In genomic region chr18:12998332-12999060, GRCh38 we compare ENCODE assay signal across 14 cellular contexts. TPM values are rescaled to one million over a fixed set of nuclear protein-coding genes. Genes with fewer than 3 reads are reported as not detected.
DNase-seq lines count a peak whose midpoint lies in the region; ATAC-seq and TF ChIP-seq lines count a peak whose summit lies in the region.
"Had no signal": no experiment of that assay in that cellular context is flagged by ENCODE, and none has a peak within 500 bp of the region (broad histone marks: within the 10 kb centered on the region; RNA-seq: fewer than 3 reads in every experiment).

No MANE protein-coding gene starts in this region.

- no peaks in the 10 kb centered on the region for H3K27me3 ChIP-seq in CD4-positive, CD25-positive, alpha-beta regulatory T cell (ENCODE audit: control insufficient read depth, insufficient read depth, low read length)
- H3K27me3 ChIP-seq: vagina had no signal

- peak overlapping the region; percentile 22 to 65 (median 46) for H3K4me3 Mint-ChIP-seq in CD4-positive, CD25-positive, alpha-beta regulatory T cell
- H3K4me3 Mint-ChIP-seq in activated T-helper 17 cell treated with anti-CD3 and anti-CD28 coated beads, Interleukin-2, amount 50 U/mL, for 72 hours = peak overlapping the region; percentile 61
- H3K4me3 Mint-ChIP-seq in immature natural killer cell = peak overlapping the region in 1 of 5 donors; percentile 22

- peak overlapping the region; percentile 52 for H3K4me3 ChIP-seq in CD4-positive, CD25-positive, alpha-beta regulatory T cell (ENCODE audit: low read depth, low read length)
- H3K4me3 ChIP-seq: mucosa of descending colon, vagina had no signal

- H3K36me3 Mint-ChIP-seq in CD4-positive, CD25-positive, alpha-beta regulatory T cell = peaks cover 5% of the 10 kb centered on the region
- peaks cover 37% of the 10 kb centered on the region for H3K36me3 Mint-ChIP-seq in activated T-helper 17 cell treated with anti-CD3 and anti-CD28 coated beads, Interleukin-2, amount 50 U/mL, for 72 hours (ENCODE audit: low read depth)
- H3K36me3 Mint-ChIP-seq in immature natural killer cell = peaks cover 0 to 5% (median 0%) of the 10 kb centered on the region in 3 donors

- H3K27ac Mint-ChIP-seq in CD4-positive, CD25-positive, alpha-beta regulatory T cell = peak overlapping the region in 2 of 3 donors; percentile 0 to 24
- peak overlapping the region; percentile 44 for H3K27ac Mint-ChIP-seq in activated T-helper 17 cell treated with anti-CD3 and anti-CD28 coated beads, Interleukin-2, amount 50 U/mL, for 72 hours
- H3K27ac Mint-ChIP-seq in immature natural killer cell = peak overlapping the region in 3 of 6 donors; percentile 15 to 41 (median 27)

- H3K27me3 Mint-ChIP-seq in CD4-positive, CD25-positive, alpha-beta regulatory T cell = no peaks in the 10 kb centered on the region
- no peaks in the 10 kb centered on the region for H3K27me3 Mint-ChIP-seq in activated T-helper 17 cell treated with anti-CD3 and anti-CD28 coated beads, Interleukin-2, amount 50 U/mL, for 72 hours
- H3K27me3 Mint-ChIP-seq in immature natural killer cell (ENCODE audit: low read depth in 3 of 3) = no peaks in the 10 kb centered on the region

- H3K4me1 ChIP-seq in CD4-positive, CD25-positive, alpha-beta regulatory T cell (ENCODE audit: control insufficient read depth, insufficient read depth, low read length, poor library complexity, severe bottlenecking) = peaks cover 27% of the 10 kb centered on the region

- no peak for TF ChIP-seq CTCF in GM10266 (IDR thresholded peaks at IDR 0.05; ENCODE audit: control insufficient read depth, insufficient read depth, low read depth, missing control alignments)

- H3K9me3 ChIP-seq in CD4-positive, CD25-positive, alpha-beta regulatory T cell (ENCODE audit: control insufficient read depth in 2 of 2, low read length in 2 of 2) = no peaks in the 10 kb centered on the region
- H3K9me3 ChIP-seq: mucosa of descending colon, vagina had no signal

- no peaks in the 10 kb centered on the region for H3K9me3 Mint-ChIP-seq in CD4-positive, CD25-positive, alpha-beta regulatory T cell
- no peaks in the 10 kb centered on the region for H3K9me3 Mint-ChIP-seq in activated T-helper 17 cell treated with anti-CD3 and anti-CD28 coated beads, Interleukin-2, amount 50 U/mL, for 72 hours
- no peaks in the 10 kb centered on the region for H3K9me3 Mint-ChIP-seq in immature natural killer cell

- ATAC-seq in CD4-positive, CD25-positive, alpha-beta regulatory T cell (ENCODE audit: low read depth in 2 of 2) = no peak
- ATAC-seq in GM18861 (IDR thresholded peaks at IDR 0.05; ENCODE audit: unreplicated experiment) (peak; percentile 44), HG02884 (IDR thresholded peaks at IDR 0.05; ENCODE audit: unreplicated experiment) (peak; percentile 52)
- ATAC-seq in activated T-helper 17 cell treated with anti-CD3 and anti-CD28 coated beads, Interleukin-2, amount 50 U/mL, for 72 hours (replicated peaks) = peak; percentile 76
- ATAC-seq: mucosa of descending colon had no signal

- H3K36me3 ChIP-seq in CD4-positive, CD25-positive, alpha-beta regulatory T cell (ENCODE audit: control insufficient read depth, insufficient read depth, low read length) = peaks cover 32% of the 10 kb centered on the region

- H3K27ac ChIP-seq in CD4-positive, CD25-positive, alpha-beta regulatory T cell (ENCODE audit: insufficient read depth, low read length, poor library complexity, severe bottlenecking) = no peak overlapping the region
- H3K27ac ChIP-seq: vagina had no signal

- peaks cover 0 to 20% (median 16%) of the 10 kb centered on the region in 4 donors for H3K4me1 Mint-ChIP-seq in CD4-positive, CD25-positive, alpha-beta regulatory T cell
- peaks cover 16% of the 10 kb centered on the region for H3K4me1 Mint-ChIP-seq in activated T-helper 17 cell treated with anti-CD3 and anti-CD28 coated beads, Interleukin-2, amount 50 U/mL, for 72 hours
- H3K4me1 Mint-ChIP-seq in immature natural killer cell = peaks cover 9 to 19% of the 10 kb centered on the region in 2 donors

- peak in 1 of 3 donors; percentile 27 for DNase-seq in CD4-positive, CD25-positive, alpha-beta regulatory T cell
- DNase-seq in GM10266 (ENCODE audit: extremely low spot score) (no peak), immature natural killer cell (no peak), 8988T (no peak), GOT3 (lab: John Stamatoyannopoulos, UW) (no peak)
- DNase-seq: mucosa of descending colon; NCI-H2081; NK-92 treated with Interleukin-12 subunit alpha and Interleukin-12 subunit beta, amount 100 ng/mL, for 24 hours; posterior cingulate gyrus; stimulated activated CD4-positive, alpha-beta T cell treated with anti-CD3 and anti-CD28 coated beads, Interleukin-15, amount 100 ng/mL, for 24 hours had no signal

RNA-seq across cellular contexts. Expression of gene CEP192, which starts 7.3 kb away (rescaled TPM):
- 38.6 TPM for total RNA-seq in CD4-positive, CD25-positive, alpha-beta regulatory T cell
- polyA plus RNA-seq in CD4-positive, CD25-positive, alpha-beta regulatory T cell = 1 to 10 TPM; 5.3 to 7.9 (median 6.8) TPM
- total RNA-seq in activated T-helper 17 cell treated with anti-CD3 and anti-CD28 coated beads, Interleukin-2, amount 50 U/mL, for 72 hours = 10 to 100 TPM; 35.3 to 62.0 TPM
- polyA plus RNA-seq in immature natural killer cell = 1 to 10 TPM; 1.8 to 6.3 (median 5.4) TPM

RNA-seq across cellular contexts. Expression of gene SEH1L, which starts 50.7 kb away (rescaled TPM):
- 22.0 TPM for total RNA-seq in CD4-positive, CD25-positive, alpha-beta regulatory T cell
- polyA plus RNA-seq in CD4-positive, CD25-positive, alpha-beta regulatory T cell = 10 to 100 TPM; 24.2 to 33.1 (median 26.5) TPM
- total RNA-seq in activated T-helper 17 cell treated with anti-CD3 and anti-CD28 coated beads, Interleukin-2, amount 50 U/mL, for 72 hours = 100 to 1,000 TPM in 1 of 2 donors, 10 to 100 TPM in 1; 72.1 to 120 TPM
- 10 to 100 TPM; 18.2 to 32.8 (median 25.6) TPM for polyA plus RNA-seq in immature natural killer cell

Comparison
In these comparisons a context has a peak if more than half of its experiments do, and no peak if none do; other contexts are left out.
1. ATAC-seq: peak in GM18861 (single experiment), HG02884 (single experiment) and activated T-helper 17 cell treated with anti-CD3 and anti-CD28 coated beads, Interleukin-2, amount 50 U/mL, for 72 hours (single experiment); none in CD4-positive, CD25-positive, alpha-beta regulatory T cell (0 of 2).